ENCODE assay signal across 14 cellular contexts in the genomic region with DNA sequence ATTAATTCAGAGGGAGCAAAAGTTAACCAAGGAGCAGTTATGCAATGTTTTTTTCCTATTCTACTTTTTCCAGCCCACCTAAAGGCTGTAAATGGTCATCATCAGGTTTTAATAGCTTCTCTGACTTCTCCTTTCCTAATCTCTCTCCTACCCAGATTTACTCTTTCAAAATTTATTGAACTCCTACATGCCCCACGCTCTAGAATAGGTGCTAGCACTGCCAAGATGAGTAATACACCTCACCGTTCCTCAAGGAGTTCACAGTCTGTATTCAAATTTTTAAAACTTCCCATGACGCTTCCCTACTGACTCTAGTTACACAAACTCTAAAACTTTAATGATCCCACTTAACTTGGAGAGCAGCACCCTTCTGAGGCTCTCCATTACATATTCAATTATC. TPM values are rescaled to one million over a fixed set of nuclear protein-coding genes. Genes with fewer than 3 reads are reported as not detected.
DNase-seq lines count a peak whose midpoint lies in the region; ATAC-seq and TF ChIP-seq lines count a peak whose summit lies in the region.
"Had no signal": no experiment of that assay in that cellular context is flagged by ENCODE, and none has a peak within 500 bp of the region (broad histone marks: within the 10 kb centered on the region; RNA-seq: fewer than 3 reads in every experiment).

No MANE protein-coding gene starts in this region.

- H3K9ac ChIP-seq in muscle layer of colon (ENCODE audit: low read length) (no peak overlapping the region), stomach smooth muscle (ENCODE audit: low read length in 2 of 2) (peak overlapping the region in 1 of 2 donors; percentile 41)
- H3K9ac ChIP-seq: BLaER1, neural progenitor cell had no signal

- H3K36me3 ChIP-seq in MG63 (peaks cover 18% of the 10 kb centered on the region), muscle layer of colon (ENCODE audit: insufficient read depth, low read length) (no peaks in the 10 kb centered on the region), stomach smooth muscle (ENCODE audit: control insufficient read depth in 2 of 2, insufficient read depth in 2 of 2, low read length in 2 of 2) (peaks cover 0 to 2% of the 10 kb centered on the region in 2 donors)
- H3K36me3 ChIP-seq in effector memory CD4-positive, alpha-beta T cell (ENCODE audit: control insufficient read depth, insufficient read depth, low read length) = no peaks in the 10 kb centered on the region
- H3K36me3 ChIP-seq: neural progenitor cell had no signal

- H3K9me3 ChIP-seq in MG63 (peaks cover 10% of the 10 kb centered on the region; the same call in 1 of the 2 replicates), muscle layer of colon (ENCODE audit: low read length) (no peaks in the 10 kb centered on the region), stomach smooth muscle (ENCODE audit: control insufficient read depth in 2 of 2, low read length in 2 of 2) (peaks cover 0 to 4% of the 10 kb centered on the region in 2 donors)
- no peaks in the 10 kb centered on the region for H3K9me3 ChIP-seq in effector memory CD4-positive, alpha-beta T cell (ENCODE audit: control insufficient read depth, low read length)

- no peak for TF ChIP-seq CTCF in coronary artery (IDR thresholded peaks at IDR 0.05)

- H3K4me1 ChIP-seq in muscle layer of colon (ENCODE audit: insufficient read depth, low read length) (peaks cover 22% of the 10 kb centered on the region), stomach smooth muscle (ENCODE audit: control insufficient read depth, insufficient read depth, low read length) (peaks cover 14% of the 10 kb centered on the region)
- no peaks in the 10 kb centered on the region for H3K4me1 ChIP-seq in effector memory CD4-positive, alpha-beta T cell (ENCODE audit: control insufficient read depth, insufficient read depth, low read length, poor library complexity, severe bottlenecking)

- no peaks in the 10 kb centered on the region for H3K27me3 ChIP-seq in MG63
- no peaks in the 10 kb centered on the region for H3K27me3 ChIP-seq in muscle layer of colon (ENCODE audit: control insufficient read depth in 1 of 2, insufficient read depth in 2 of 2, low read length in 2 of 2)
- no peaks in the 10 kb centered on the region for H3K27me3 ChIP-seq in stomach smooth muscle (ENCODE audit: control insufficient read depth in 1 of 2, insufficient read depth in 2 of 2, low read length in 2 of 2)
- H3K27me3 ChIP-seq in effector memory CD4-positive, alpha-beta T cell (replicated peaks; ENCODE audit: control insufficient read depth, insufficient read depth, low read length, poor library complexity, severe bottlenecking) = no peaks in the 10 kb centered on the region
- H3K27me3 ChIP-seq: BLaER1, neural progenitor cell had no signal

- H3K27ac ChIP-seq in coronary artery (peak overlapping the region; percentile 64 to 87), muscle layer of colon (ENCODE audit: low read depth, low read length) (peak overlapping the region; percentile 69), stomach smooth muscle (ENCODE audit: low read length) (peak overlapping the region; percentile 56)
- H3K27ac ChIP-seq in effector memory CD4-positive, alpha-beta T cell (ENCODE audit: insufficient read depth, low read length, poor library complexity, severe bottlenecking) = no peak overlapping the region
- H3K27ac ChIP-seq: BLaER1, HL-60, neural progenitor cell had no signal

- H3K4me3 ChIP-seq in MG63 (no peak overlapping the region), coronary artery (peak overlapping the region; percentile 56), muscle layer of colon (ENCODE audit: low read depth in 1 of 2, low read length in 2 of 2) (peak overlapping the region in 1 of 2 donors; percentile 28), stomach smooth muscle (ENCODE audit: low read length in 2 of 2) (no peak overlapping the region)
- no peak overlapping the region for H3K4me3 ChIP-seq in effector memory CD4-positive, alpha-beta T cell (ENCODE audit: insufficient read depth, low read depth, low read length, poor library complexity, severe bottlenecking)
- H3K4me3 ChIP-seq: BLaER1, neural progenitor cell had no signal

- DNase-seq in MG63 (peak; percentile 4), coronary artery (ENCODE audit: low spot score) (no peak), iPS-NIHi7 (ENCODE audit: extremely low spot score) (no peak)
- DNase-seq in effector memory CD4-positive, alpha-beta T cell = no peak
- DNase-seq: activated B cell treated with CpG ODN at 0.5 μM for 24 hours; activated CD8-positive, alpha-beta memory T cell treated with anti-CD3 and anti-CD28 coated beads, Interleukin-2, amount 50 U/mL, for 48 hours; left colon had no signal

- ATAC-seq in GM19328 (IDR thresholded peaks at IDR 0.05; ENCODE audit: unreplicated experiment) (no peak), GM21390 (IDR thresholded peaks at IDR 0.05; ENCODE audit: unreplicated experiment) (no peak)
- ATAC-seq: left colon had no signal

RNA-seq across cellular contexts. Expression of a gene that starts 51.7 kb away (rescaled TPM):
- 3.2 and 4.4 TPM in 2 replicates for total RNA-seq in MG63 (2014; rRNA removed; shearing (Covaris generic); ENCODE audit: low replicate concordance)
